Comparison of ENCODE assay signal across 8 cellular contexts in the genomic region with DNA sequence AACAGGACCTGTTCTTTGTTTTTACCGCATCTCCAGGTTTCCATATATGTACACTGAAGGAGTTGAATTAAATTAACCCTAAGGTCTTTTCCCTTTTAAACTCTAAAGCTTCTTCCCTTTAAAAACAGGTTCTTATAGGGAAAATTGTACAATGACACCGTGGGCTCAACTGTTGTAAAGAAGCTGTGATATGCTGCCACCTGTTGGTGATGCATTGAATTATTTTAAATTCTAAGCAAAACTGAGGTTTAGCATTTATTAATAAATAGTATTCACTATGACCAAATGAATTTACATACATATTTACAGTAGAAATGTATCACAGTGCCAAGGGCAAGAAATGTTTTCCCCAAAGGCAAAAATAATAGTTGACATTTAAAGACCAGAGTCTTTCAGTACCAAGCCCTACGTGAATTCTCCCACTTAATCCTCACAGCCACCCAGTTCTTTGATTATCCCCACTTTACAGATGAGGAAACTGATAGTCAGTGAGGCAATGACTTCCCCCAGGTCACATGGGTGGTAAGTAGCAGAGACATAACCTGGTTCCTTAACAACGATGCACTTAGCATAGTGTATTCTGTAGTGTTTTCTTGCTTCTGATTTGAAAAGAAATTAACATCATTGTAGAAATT. TPM values are rescaled to one million over a fixed set of nuclear protein-coding genes. Genes with fewer than 3 reads are reported as not detected.
DNase-seq lines count a peak whose midpoint lies in the region; ATAC-seq and TF ChIP-seq lines count a peak whose summit lies in the region.

No MANE protein-coding gene starts in this region.

- in situ Hi-C loops in Panc1 (cut with HindIII; ENCODE audit: low pct_unique_long_range_greater_than_20kb, low sequenced_read_pairs), result no loop called here

- intact Hi-C loops in Panc1 (cut with micrococcal nuclease; ENCODE audit: unreplicated experiment), result loop anchor here (1.0 to 10.0 kb wide), 2 partner anchors 534 to 565 kb away; a partner anchor contains a TSS

- H3K27me3 ChIP-seq in Panc1 (ENCODE audit: control insufficient read depth, insufficient read depth, low read length), result no peaks in the 10 kb centered on the region; the same call in 1 of the 2 replicates

- no TSS peak for BruUV-seq in Panc1 (replicated peaks; lab: Mats Ljungman, UMichigan)

- ATAC-seq in Panc1, result no peak
- ATAC-seq in HG02763 (IDR thresholded peaks at IDR 0.05; ENCODE audit: unreplicated experiment), result no peak
- ATAC-seq in GM18502 (IDR thresholded peaks at IDR 0.05; ENCODE audit: poor library complexity, unreplicated experiment), result no peak

- POLR2A ChIA-PET in HEK293T (lab: Yijun Ruan, JAX), result no interaction called here
- POLR2A ChIA-PET in Panc1 (lab: Charles Lee), result no interaction called here

- peak; percentile 35 for DNase-seq in COR-L47 (lab: John Stamatoyannopoulos, UW)
- peak; percentile 53 for DNase-seq in HEK293T (ENCODE audit: extremely low spot score)
- no peak for DNase-seq in Panc1 (ENCODE audit: low read depth, low spot score)
- peak; percentile 31 for DNase-seq in effector CD4-positive, alpha-beta T cell
- peak; percentile 55 for DNase-seq in midbrain (lab: John Stamatoyannopoulos, UW)
- DNase-seq in activated CD8-positive, alpha-beta memory T cell treated with anti-CD3 and anti-CD28 coated beads for 24 hours, result no peak

- no peaks in the 10 kb centered on the region for H3K36me3 ChIP-seq in Panc1 (ENCODE audit: control insufficient read depth, insufficient read depth, low read length)

- H3K9me3 ChIP-seq in Panc1 (ENCODE audit: control insufficient read depth, insufficient read depth, low read depth, low read length), result no peaks in the 10 kb centered on the region

- TF ChIP-seq CTCF in Panc1 (IDR thresholded peaks at IDR 0.05), result peak; percentile 77; the same call in 1 of the 2 replicates

- H3K27ac ChIP-seq in Panc1 (ENCODE audit: low read length), result no peak overlapping the region

- no peaks in the 10 kb centered on the region for H3K4me1 ChIP-seq in Panc1 (ENCODE audit: control insufficient read depth, insufficient read depth, low read length)

- H3K4me3 ChIP-seq in Panc1 (ENCODE audit: low read depth in 2 of 2, low read length in 2 of 2), result no peak overlapping the region

- CTCF ChIA-PET in HEK293T (lab: Yijun Ruan, JAX), result interaction anchor here (0.6 to 2.2 kb wide), 4 partner anchors 9 to 562 kb away, joined by 3 to 12 read pairs (median 6); a partner anchor contains a TSS
- CTCF ChIA-PET in Panc1 (lab: Charles Lee), result interaction anchor here (0.6 to 1.0 kb wide), 3 partner anchors 540 to 563 kb away, joined by 3 to 9 read pairs (median 4); a partner anchor contains a TSS

TF ChIP-seq in HEK293T, 16 proteins besides CTCF, POLR2A, EP300 and RAD21:
- TF ChIP-seq FOXM1 (IDR thresholded peaks at IDR 0.05; ENCODE audit: borderline replicate concordance), result no peak
- no peak for TF ChIP-seq BHLHE40 (IDR thresholded peaks at IDR 0.05; ENCODE audit: borderline replicate concordance)
- TF ChIP-seq ZNF384 (IDR thresholded peaks at IDR 0.05), result no peak
- no peak for TF ChIP-seq TARDBP (IDR thresholded peaks at IDR 0.05)

RNA-seq across cellular contexts. Expression of a gene that starts 35.7 kb away (rescaled TPM):
- 35.0 TPM for total RNA-seq in Panc1 (2021; ENCODE audit: unreplicated experiment)
- polyA plus RNA-seq in Panc1 (2012; ENCODE audit: insufficient read length), result 21.3 TPM

Comparison
In these comparisons a context has a peak if more than half of its experiments do, and no peak if none do; other contexts are left out.
1. DNase-seq: peak in COR-L47 (single experiment), HEK293T (single experiment), effector CD4-positive, alpha-beta T cell (single experiment) and midbrain (single experiment); none in Panc1 (single experiment) and activated CD8-positive, alpha-beta memory T cell treated with anti-CD3 and anti-CD28 coated beads for 24 hours (single experiment).